In the genomic region with DNA sequence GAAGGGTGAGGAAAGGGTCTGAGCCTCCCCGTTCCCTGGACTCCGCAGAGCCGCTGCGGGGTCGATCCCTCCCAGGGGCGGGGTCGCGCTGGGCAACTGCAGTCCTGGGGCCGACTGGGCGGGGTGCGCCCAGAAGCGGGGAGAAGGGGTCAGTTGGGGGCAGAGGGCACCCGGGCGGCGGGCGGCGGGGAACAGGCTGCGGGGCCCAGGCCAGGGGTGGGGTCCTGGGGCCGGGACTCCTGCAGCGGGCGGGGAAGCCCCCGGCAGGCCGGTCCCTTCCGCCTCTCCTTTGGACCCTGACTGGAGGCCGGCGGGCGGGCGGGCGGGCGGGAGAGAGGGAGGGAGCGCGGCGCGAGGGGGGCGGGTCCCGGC, we compare ENCODE assay signal across 8 cellular contexts. TPM values are rescaled to one million over a fixed set of nuclear protein-coding genes. Genes with fewer than 3 reads are reported as not detected.
DNase-seq lines count a peak whose midpoint lies in the region; TF ChIP-seq lines count a peak whose summit lies in the region.

No MANE protein-coding gene starts in this region.

- DNase-seq in DMS114 treated with DMSO at 0.1 percent for 48 hours (lab: John Stamatoyannopoulos, UW; ENCODE audit: unreplicated experiment) (peak; percentile 56), HAP-1 (ENCODE audit: low spot score in 2 of 2) (no peak), PC-9 (peak in 1 of 2 experiments; percentile 80), epithelial cell of proximal tubule (ENCODE audit: low read depth) (no peak), osteocyte (ENCODE audit: extremely low spot score, unreplicated experiment) (no peak), superior temporal gyrus (ENCODE audit: extremely low spot score) (no peak), NCI-H1092 (lab: John Stamatoyannopoulos, UW) (no peak), NCI-H2107 treated with DMSO at 0.1 percent for 48 hours (lab: John Stamatoyannopoulos, UW; ENCODE audit: unreplicated experiment) (no peak)

- H3K4me1 ChIP-seq in HAP-1 = peaks cover 26% of the 10 kb centered on the region
- H3K4me1 ChIP-seq in PC-9 (replicated peaks; ENCODE audit: insufficient read depth) = peaks cover 27% of the 10 kb centered on the region

- peaks cover 45% of the 10 kb centered on the region for H3F3A ChIP-seq in PC-9 (ENCODE audit: insufficient read depth, low read depth)

- H3K9me3 Mint-ChIP-seq in osteocyte (ENCODE audit: unreplicated experiment) = no peaks in the 10 kb centered on the region

- peak overlapping the region; percentile 81 for H3K27ac ChIP-seq in PC-9

- intact Hi-C loops in PC-9 (cut with micrococcal nuclease; ENCODE audit: unreplicated experiment) = no loop called here

- H3K4me1 Mint-ChIP-seq in osteocyte (ENCODE audit: unreplicated experiment) = peaks cover 43% of the 10 kb centered on the region

- peaks cover 71% of the 10 kb centered on the region for H3K79me2 ChIP-seq in PC-9 (ENCODE audit: low read depth)

- H3K27me3 Mint-ChIP-seq in osteocyte (ENCODE audit: unreplicated experiment) = no peaks in the 10 kb centered on the region

- peak overlapping the region; percentile 99 for H3K27ac Mint-ChIP-seq in osteocyte (ENCODE audit: unreplicated experiment)

- peak overlapping the region; percentile 83 for H3K4me2 ChIP-seq in PC-9

- H2AFZ ChIP-seq in PC-9 = peak overlapping the region; percentile 100

- BruUV-seq in PC-9 (replicated peaks; lab: Mats Ljungman, UMichigan) = no TSS peak

- CTCF ChIA-PET in PC-9 (lab: Charles Lee) = no interaction called here

- POLR2A ChIA-PET in PC-9 (lab: Charles Lee; ENCODE audit: unreplicated experiment) = interaction anchor here (0.7 to 0.8 kb wide), 2 partner anchors 9 to 10 kb away, joined by 3 read pairs; partner anchors contain the start of gene PIGW

- peaks cover 40% of the 10 kb centered on the region for H4K20me1 ChIP-seq in PC-9 (ENCODE audit: insufficient read depth)

- peaks cover 16% of the 10 kb centered on the region for H3K36me3 ChIP-seq in HAP-1 (replicated peaks)
- H3K36me3 ChIP-seq in PC-9 (ENCODE audit: low read depth) = peaks cover 20% of the 10 kb centered on the region

- TF ChIP-seq CTCF in PC-9 (conservative IDR thresholded peaks at IDR 0.05) (no peak), epithelial cell of proximal tubule (conservative IDR thresholded peaks at IDR 0.05; ENCODE audit: low read depth, low read length) (no peak), osteocyte (IDR thresholded peaks at IDR 0.05) (no peak)

- no peaks in the 10 kb centered on the region for H3K9me2 ChIP-seq in PC-9 (ENCODE audit: insufficient read depth)

- no peaks in the 10 kb centered on the region for H3K9me3 ChIP-seq in HAP-1
- H3K9me3 ChIP-seq in PC-9 (ENCODE audit: insufficient read depth, low read depth) = no peaks in the 10 kb centered on the region

- peaks cover 8% of the 10 kb centered on the region for H3K36me3 Mint-ChIP-seq in osteocyte (ENCODE audit: unreplicated experiment)

- in situ Hi-C loops in HAP-1 (cut with MboI; ENCODE audit: low sequenced_read_pairs) = no loop called here

- H3K27me3 ChIP-seq in HAP-1 (ENCODE audit: low read depth) (no peaks in the 10 kb centered on the region), PC-9 (ENCODE audit: insufficient read depth, low read depth) (no peaks in the 10 kb centered on the region)

- peak overlapping the region; percentile 89 for H3K4me3 Mint-ChIP-seq in osteocyte (ENCODE audit: unreplicated experiment)

- peak overlapping the region; percentile 98 for H3K4me3 ChIP-seq in HAP-1
- peak overlapping the region; percentile 91 for H3K4me3 ChIP-seq in PC-9
- H3K4me3 ChIP-seq in epithelial cell of proximal tubule (ENCODE audit: low read depth, low read length) = peak overlapping the region; percentile 79

RNA-seq across cellular contexts. Expression of gene GGNBP2, which starts 0.4 kb away (rescaled TPM):
- total RNA-seq in PC-9 (2021) (51.4 and 59.6 TPM in 2 replicates), epithelial cell of proximal tubule (26.9 and 32.6 TPM in 2 replicates), osteocyte (67.7 and 76.1 TPM in 2 replicates)

RNA-seq across cellular contexts. Expression of gene PIGW, which starts 10.3 kb away (rescaled TPM):
- total RNA-seq in PC-9 (2021) (6.3 and 8.0 TPM in 2 replicates), epithelial cell of proximal tubule (6.9 and 12.0 TPM in 2 replicates), osteocyte (9.7 and 10.0 TPM in 2 replicates)

RNA-seq across cellular contexts. Expression of gene MYO19, which starts 10.4 kb away (rescaled TPM):
- 110 and 115 TPM in 2 replicates for total RNA-seq in PC-9 (2021)
- 93.3 and 107 TPM in 2 replicates for total RNA-seq in epithelial cell of proximal tubule
- total RNA-seq in osteocyte = 65.8 and 65.9 TPM in 2 replicates

RNA-seq across cellular contexts. Expression of gene DHRS11, which starts 46.6 kb away (rescaled TPM):
- 18.0 and 24.2 TPM in 2 replicates for total RNA-seq in PC-9 (2021)
- total RNA-seq in epithelial cell of proximal tubule = 13.2 and 14.8 TPM in 2 replicates
- total RNA-seq in osteocyte = 7.1 TPM in 2 replicates

RNA-seq across cellular contexts. Expression of gene MRM1, which starts 56.3 kb away (rescaled TPM):
- total RNA-seq in PC-9 (2021) = 9.6 and 10.9 TPM in 2 replicates
- 9.1 and 13.7 TPM in 2 replicates for total RNA-seq in epithelial cell of proximal tubule
- 3.6 and 4.3 TPM in 2 replicates for total RNA-seq in osteocyte
